In genomic region chr15:40338041-40338657, GRCh38 we compare ENCODE assay signal across 8 cellular contexts. TPM values are rescaled to one million over a fixed set of nuclear protein-coding genes. Genes with fewer than 3 reads are reported as not detected.
DNase-seq lines count a peak whose midpoint lies in the region; ATAC-seq lines count a peak whose summit lies in the region.

No MANE protein-coding gene starts in this region.

- no peaks in the 10 kb centered on the region for H3K27me3 Mint-ChIP-seq in activated CD4-positive, alpha-beta memory T cell treated with anti-CD3 and anti-CD28 coated beads, Interleukin-2, amount 10 ng/mL, durations not matched to agents 7 days and 5 days

- H3K36me3 Mint-ChIP-seq in activated CD4-positive, alpha-beta memory T cell treated with anti-CD3 and anti-CD28 coated beads, Interleukin-2, amount 10 ng/mL, durations not matched to agents 7 days and 5 days (ENCODE audit: low read depth): no peaks in the 10 kb centered on the region

- H3K9me3 Mint-ChIP-seq in activated CD4-positive, alpha-beta memory T cell treated with anti-CD3 and anti-CD28 coated beads, Interleukin-2, amount 10 ng/mL, durations not matched to agents 7 days and 5 days: no peaks in the 10 kb centered on the region

- ATAC-seq in HG02610 (IDR thresholded peaks at IDR 0.05; ENCODE audit: unreplicated experiment): peak; percentile 68
- no peak for ATAC-seq in HG03378 (IDR thresholded peaks at IDR 0.05; ENCODE audit: unreplicated experiment)

- POLR2A ChIA-PET in activated CD4-positive, alpha-beta memory T cell treated with anti-CD3 and anti-CD28 coated beads, Interleukin-2, amount 10 ng/mL, durations not matched to agents 7 days and 5 days (lab: Charles Lee): interaction anchor here (0.7 to 5.2 kb wide), 8 partner anchors 10 to 71 kb away, joined by 3 to 37 read pairs (median 4); partner anchors contain the start of genes ANKRD63, INAFM2 and PLCB2

- H3K27ac Mint-ChIP-seq in activated CD4-positive, alpha-beta memory T cell treated with anti-CD3 and anti-CD28 coated beads, Interleukin-2, amount 10 ng/mL, durations not matched to agents 7 days and 5 days: no peak overlapping the region

- peaks cover 24% of the 10 kb centered on the region for H3K4me1 Mint-ChIP-seq in activated CD4-positive, alpha-beta memory T cell treated with anti-CD3 and anti-CD28 coated beads, Interleukin-2, amount 10 ng/mL, durations not matched to agents 7 days and 5 days

- H3K4me3 Mint-ChIP-seq in activated CD4-positive, alpha-beta memory T cell treated with anti-CD3 and anti-CD28 coated beads, Interleukin-2, amount 10 ng/mL, durations not matched to agents 7 days and 5 days: no peak overlapping the region

- CTCF ChIA-PET in activated CD4-positive, alpha-beta memory T cell treated with anti-CD3 and anti-CD28 coated beads, Interleukin-2, amount 10 ng/mL, durations not matched to agents 7 days and 5 days (lab: Charles Lee): interaction anchor here (0.5 to 9.9 kb wide), 39 partner anchors 10 to 406 kb away, joined by 3 to 157 read pairs (median 4); partner anchors contain the start of genes ANKRD63, DISP2, INAFM2 and IVD

- DNase-seq in DMS 273 (lab: John Stamatoyannopoulos, UW; ENCODE audit: unreplicated experiment) (peak; percentile 83), NCI-H748 treated with DMSO at 0.1 percent for 48 hours (lab: John Stamatoyannopoulos, UW) (peak; percentile 6), ecto neural progenitor cell (ENCODE audit: low spot score) (peak; percentile 88), mucosa of gallbladder (ENCODE audit: low spot score) (peak; percentile 66)
- peak; percentile 80 for DNase-seq in activated CD4-positive, alpha-beta memory T cell treated with anti-CD3 and anti-CD28 coated beads, Interleukin-2, amount 10 ng/mL, durations not matched to agents 7 days and 5 days
- peak; percentile 62 to 64 for DNase-seq in stimulated activated CD8-positive, alpha-beta memory T cell treated with anti-CD3 and anti-CD28 coated beads, Interleukin-4, amount 100 ng/mL, for 4 hours (ENCODE audit: low read depth in 2 of 2, low spot score in 1 of 2)

RNA-seq across cellular contexts. Expression of gene CCDC9B, which starts 2.6 kb away (rescaled TPM):
- total RNA-seq in activated CD4-positive, alpha-beta memory T cell treated with anti-CD3 and anti-CD28 coated beads, Interleukin-2, amount 10 ng/mL, durations not matched to agents 7 days and 5 days: 1 to 10 TPM; 2.0 to 2.6 TPM
- total RNA-seq in mucosa of gallbladder: 107 TPM

RNA-seq across cellular contexts. Expression of gene PHGR1, which starts 12.7 kb away (rescaled TPM):
- total RNA-seq in activated CD4-positive, alpha-beta memory T cell treated with anti-CD3 and anti-CD28 coated beads, Interleukin-2, amount 10 ng/mL, durations not matched to agents 7 days and 5 days: not detected
- total RNA-seq in mucosa of gallbladder: 9.1 TPM

RNA-seq across cellular contexts. Expression of gene INAFM2, which starts 14.7 kb away (rescaled TPM):
- 1 to 10 TPM; 8.7 to 8.9 TPM for total RNA-seq in activated CD4-positive, alpha-beta memory T cell treated with anti-CD3 and anti-CD28 coated beads, Interleukin-2, amount 10 ng/mL, durations not matched to agents 7 days and 5 days
- 44.2 TPM for total RNA-seq in mucosa of gallbladder

RNA-seq across cellular contexts. Expression of gene DISP2, which starts 19.9 kb away (rescaled TPM):
- total RNA-seq in activated CD4-positive, alpha-beta memory T cell treated with anti-CD3 and anti-CD28 coated beads, Interleukin-2, amount 10 ng/mL, durations not matched to agents 7 days and 5 days: under 1 TPM; 0.03 to 0.18 TPM
- total RNA-seq in mucosa of gallbladder: 3.5 TPM

RNA-seq across cellular contexts. Expression of gene PLCB2, which starts 30.4 kb away (rescaled TPM):
- 100 to 1,000 TPM; 140 TPM for total RNA-seq in activated CD4-positive, alpha-beta memory T cell treated with anti-CD3 and anti-CD28 coated beads, Interleukin-2, amount 10 ng/mL, durations not matched to agents 7 days and 5 days
- 36.4 TPM for total RNA-seq in mucosa of gallbladder

Comparison
In these comparisons a context has a peak if more than half of its experiments do, and no peak if none do; other contexts are left out.
1. DNase-seq: peak in every context shown above with its lines; median percentile 88 in ecto neural progenitor cell; 83 in DMS 273; 80 in activated CD4-positive, alpha-beta memory T cell treated with anti-CD3 and anti-CD28 coated beads, Interleukin-2, amount 10 ng/mL, durations not matched to agents 7 days and 5 days; 66 in mucosa of gallbladder; 63 in stimulated activated CD8-positive, alpha-beta memory T cell treated with anti-CD3 and anti-CD28 coated beads, Interleukin-4, amount 100 ng/mL, for 4 hours; 6 in NCI-H748 treated with DMSO at 0.1 percent for 48 hours.
2. RNA of gene CCDC9B, which starts 2.6 kb away (total RNA-seq): 107 TPM in mucosa of gallbladder (single experiment); 2.0 to 2.6 TPM in activated CD4-positive, alpha-beta memory T cell treated with anti-CD3 and anti-CD28 coated beads, Interleukin-2, amount 10 ng/mL, durations not matched to agents 7 days and 5 days; every median in the first group is over 10 times any median in the second.
3. RNA of gene PHGR1, which starts 12.7 kb away (total RNA-seq): 9.1 TPM in mucosa of gallbladder (single experiment); not detected in activated CD4-positive, alpha-beta memory T cell treated with anti-CD3 and anti-CD28 coated beads, Interleukin-2, amount 10 ng/mL, durations not matched to agents 7 days and 5 days; every median in the first group is over 10 times any median in the second.